In the genomic region with DNA sequence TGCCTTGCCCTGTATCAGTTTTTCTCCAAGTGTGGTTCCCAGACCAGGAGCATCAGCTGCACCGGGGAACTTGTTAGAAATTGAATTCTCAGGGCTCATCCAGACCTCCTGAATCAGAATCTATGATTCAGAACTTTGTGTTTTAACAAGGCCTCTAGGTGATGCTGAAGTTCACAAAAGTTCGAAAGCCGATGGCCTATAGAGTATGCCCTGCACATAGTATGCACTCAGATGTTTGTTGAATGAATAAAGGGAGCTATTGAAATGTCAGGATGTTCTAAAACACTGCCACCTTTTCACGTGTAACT, we compare ENCODE assay signal across 1 cellular context.
TF ChIP-seq lines count a peak whose summit lies in the region.

No MANE protein-coding gene starts in this region.

TF ChIP-seq in HepG2, 621 proteins besides CTCF, POLR2A, EP300 and RAD21:
- TF ChIP-seq ZFX (CRISPR knock-in tag; IDR thresholded peaks at IDR 0.05; ENCODE audit: low read depth): no peak
- TF ChIP-seq ZNF3 (CRISPR knock-in tag; IDR thresholded peaks at IDR 0.05): peak; percentile 93
- TF ChIP-seq SRSF9 (IDR thresholded peaks at IDR 0.05; ENCODE audit: borderline replicate concordance, insufficient read depth, low read depth, low read length, poor library complexity, severe bottlenecking): no peak
- peak; percentile 24; the same call in 1 of the 2 replicates for TF ChIP-seq STAG1 (CRISPR knock-in tag; IDR thresholded peaks at IDR 0.05)
- TF ChIP-seq, protein P1, sequence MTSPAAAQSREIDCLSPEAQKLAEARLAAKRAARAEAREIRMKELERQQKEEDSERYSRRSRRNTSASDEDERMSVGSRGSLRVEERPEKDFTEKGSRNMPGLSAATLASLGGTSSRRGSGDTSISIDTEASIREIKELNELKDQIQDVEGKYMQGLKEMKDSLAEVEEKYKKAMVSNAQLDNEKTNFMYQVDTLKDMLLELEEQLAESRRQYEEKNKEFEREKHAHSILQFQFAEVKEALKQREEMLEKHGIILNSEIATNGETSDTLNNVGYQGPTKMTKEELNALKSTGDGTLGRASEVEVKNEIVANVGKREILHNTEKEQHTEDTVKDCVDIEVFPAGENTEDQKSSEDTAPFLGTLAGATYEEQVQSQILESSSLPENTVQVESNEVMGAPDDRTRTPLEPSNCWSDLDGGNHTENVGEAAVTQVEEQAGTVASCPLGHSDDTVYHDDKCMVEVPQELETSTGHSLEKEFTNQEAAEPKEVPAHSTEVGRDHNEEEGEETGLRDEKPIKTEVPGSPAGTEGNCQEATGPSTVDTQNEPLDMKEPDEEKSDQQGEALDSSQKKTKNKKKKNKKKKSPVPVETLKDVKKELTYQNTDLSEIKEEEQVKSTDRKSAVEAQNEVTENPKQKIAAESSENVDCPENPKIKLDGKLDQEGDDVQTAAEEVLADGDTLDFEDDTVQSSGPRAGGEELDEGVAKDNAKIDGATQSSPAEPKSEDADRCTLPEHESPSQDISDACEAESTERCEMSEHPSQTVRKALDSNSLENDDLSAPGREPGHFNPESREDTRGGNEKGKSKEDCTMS (CRISPR knock-in tag; conservative IDR thresholded peaks at IDR 0.05): no peak
- TF ChIP-seq, protein P2, sequence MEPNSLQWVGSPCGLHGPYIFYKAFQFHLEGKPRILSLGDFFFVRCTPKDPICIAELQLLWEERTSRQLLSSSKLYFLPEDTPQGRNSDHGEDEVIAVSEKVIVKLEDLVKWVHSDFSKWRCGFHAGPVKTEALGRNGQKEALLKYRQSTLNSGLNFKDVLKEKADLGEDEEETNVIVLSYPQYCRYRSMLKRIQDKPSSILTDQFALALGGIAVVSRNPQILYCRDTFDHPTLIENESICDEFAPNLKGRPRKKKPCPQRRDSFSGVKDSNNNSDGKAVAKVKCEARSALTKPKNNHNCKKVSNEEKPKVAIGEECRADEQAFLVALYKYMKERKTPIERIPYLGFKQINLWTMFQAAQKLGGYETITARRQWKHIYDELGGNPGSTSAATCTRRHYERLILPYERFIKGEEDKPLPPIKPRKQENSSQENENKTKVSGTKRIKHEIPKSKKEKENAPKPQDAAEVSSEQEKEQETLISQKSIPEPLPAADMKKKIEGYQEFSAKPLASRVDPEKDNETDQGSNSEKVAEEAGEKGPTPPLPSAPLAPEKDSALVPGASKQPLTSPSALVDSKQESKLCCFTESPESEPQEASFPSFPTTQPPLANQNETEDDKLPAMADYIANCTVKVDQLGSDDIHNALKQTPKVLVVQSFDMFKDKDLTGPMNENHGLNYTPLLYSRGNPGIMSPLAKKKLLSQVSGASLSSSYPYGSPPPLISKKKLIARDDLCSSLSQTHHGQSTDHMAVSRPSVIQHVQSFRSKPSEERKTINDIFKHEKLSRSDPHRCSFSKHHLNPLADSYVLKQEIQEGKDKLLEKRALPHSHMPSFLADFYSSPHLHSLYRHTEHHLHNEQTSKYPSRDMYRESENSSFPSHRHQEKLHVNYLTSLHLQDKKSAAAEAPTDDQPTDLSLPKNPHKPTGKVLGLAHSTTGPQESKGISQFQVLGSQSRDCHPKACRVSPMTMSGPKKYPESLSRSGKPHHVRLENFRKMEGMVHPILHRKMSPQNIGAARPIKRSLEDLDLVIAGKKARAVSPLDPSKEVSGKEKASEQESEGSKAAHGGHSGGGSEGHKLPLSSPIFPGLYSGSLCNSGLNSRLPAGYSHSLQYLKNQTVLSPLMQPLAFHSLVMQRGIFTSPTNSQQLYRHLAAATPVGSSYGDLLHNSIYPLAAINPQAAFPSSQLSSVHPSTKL (CRISPR knock-in tag; IDR thresholded peaks at IDR 0.05): no peak
- peak; percentile 85 for TF ChIP-seq ZKSCAN1 (IDR thresholded peaks at IDR 0.05; ENCODE audit: low read length)
